ENCODE assay signal across 6 cellular contexts in genomic region chr2:62923881-62924280, GRCh38.
"Had no signal": no experiment of that assay in that cellular context is flagged by ENCODE, and none has a peak within 500 bp of the region (broad histone marks: within the 10 kb centered on the region; RNA-seq: fewer than 3 reads in every experiment).

No MANE protein-coding gene starts in this region.

- H3K9ac ChIP-seq: KMS-11 had no signal

- H2AFZ ChIP-seq: GM23338 had no signal

- H3K4me2 ChIP-seq: GM23338, KMS-11 had no signal

- H3K4me3 ChIP-seq: GM23338, HAP-1 had no signal

- H3K36me3 ChIP-seq: HAP-1 had no signal

- DNase-seq: HFFc6, KBM-7 had no signal

- H3K4me1 ChIP-seq: HAP-1 had no signal

- ATAC-seq: GM23338, HCT116 had no signal

- H3K27ac ChIP-seq: KMS-11 had no signal
